ENCODE assay signal across 10 cellular contexts in the genomic region with DNA sequence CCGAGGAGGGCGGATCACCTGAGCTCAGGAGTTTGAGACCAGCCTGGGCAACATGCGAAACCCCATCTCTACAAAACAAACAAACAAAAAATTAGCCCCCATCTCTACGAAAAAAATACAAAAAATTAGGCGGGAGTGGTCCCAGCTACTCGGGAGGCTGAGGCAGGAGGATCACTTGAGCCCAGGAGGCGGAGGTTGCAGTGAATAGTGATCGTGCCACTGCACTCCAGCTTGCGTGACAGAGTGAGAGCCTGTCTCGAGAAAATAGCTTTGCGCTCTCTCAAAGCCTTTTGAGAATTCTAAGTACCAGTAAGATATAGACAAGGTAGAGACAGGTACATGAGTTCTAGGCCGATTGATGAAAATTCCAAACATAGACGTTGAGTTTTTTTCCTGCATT. TPM values are rescaled to one million over a fixed set of nuclear protein-coding genes. Genes with fewer than 3 reads are reported as not detected.
A peak's percentile ranks its signal among the peaks of the same experiment; 100 is the strongest.
DNase-seq lines count a peak whose midpoint lies in the region; ATAC-seq and TF ChIP-seq lines count a peak whose summit lies in the region.
"Had no signal": no experiment of that assay in that cellular context is flagged by ENCODE, and none has a peak within 500 bp of the region (broad histone marks: within the 10 kb centered on the region; RNA-seq: fewer than 3 reads in every experiment).

No MANE protein-coding gene starts in this region.

- no peak for ATAC-seq in right cardiac atrium
- no peak for ATAC-seq in activated naive CD8-positive, alpha-beta T cell treated with anti-CD3 and anti-CD28 coated beads, Interleukin-2, amount 10 ng/mL, durations not matched to agents 7 days and 5 days (ENCODE audit: low read depth)

- intact Hi-C loops in right cardiac atrium (cut with DNase I) (loop anchor here in 1 of 4 donors (10.0 kb wide), 1 partner anchor 151 kb away; no protein-coding TSS in a partner anchor), vagina (cut with DNase I) (no loop called here)

- H3K4me1 ChIP-seq in right cardiac atrium (ENCODE audit: control insufficient read depth, insufficient read depth, low read length) (peaks cover 5% of the 10 kb centered on the region), right atrium auricular region (peaks cover 0 to 58% of the 10 kb centered on the region in 2 donors), mesodermal cell (ENCODE audit: control insufficient read depth, insufficient read depth, low read length, poor library complexity, severe bottlenecking) (peaks cover 2% of the 10 kb centered on the region), vagina (peaks cover 64% of the 10 kb centered on the region)

- DNase-seq in right cardiac atrium (no peak), right atrium auricular region (ENCODE audit: low spot score) (no peak), vagina (ENCODE audit: extremely low spot score in 2 of 2) (no peak), NCI-H2171 treated with DMSO at 0.1 percent for 48 hours (lab: John Stamatoyannopoulos, UW) (no peak), DMS153 treated with DMSO at 0.1 percent for 48 hours (lab: John Stamatoyannopoulos, UW; ENCODE audit: unreplicated experiment) (no peak), GOT3 (lab: John Stamatoyannopoulos, UW) (no peak)
- no peak for DNase-seq in activated naive CD8-positive, alpha-beta T cell treated with anti-CD3 and anti-CD28 coated beads, Interleukin-2, amount 10 ng/mL, durations not matched to agents 7 days and 5 days
- DNase-seq: NCI-H1417 treated with DMSO at 0.1 percent for 48 hours had no signal

- POLR2A ChIA-PET in activated naive CD8-positive, alpha-beta T cell treated with anti-CD3 and anti-CD28 coated beads, Interleukin-2, amount 10 ng/mL, durations not matched to agents 7 days and 5 days (lab: Charles Lee): interaction anchor here (0.6 kb wide), 1 partner anchor 102 kb away, joined by 6 read pairs; no protein-coding TSS in a partner anchor

- no peak overlapping the region for H3K27ac Mint-ChIP-seq in activated naive CD8-positive, alpha-beta T cell treated with anti-CD3 and anti-CD28 coated beads, Interleukin-2, amount 10 ng/mL, durations not matched to agents 7 days and 5 days

- H3K9me3 Mint-ChIP-seq in activated naive CD8-positive, alpha-beta T cell treated with anti-CD3 and anti-CD28 coated beads, Interleukin-2, amount 10 ng/mL, durations not matched to agents 7 days and 5 days: no peaks in the 10 kb centered on the region

- no peaks in the 10 kb centered on the region for H3K27me3 Mint-ChIP-seq in activated naive CD8-positive, alpha-beta T cell treated with anti-CD3 and anti-CD28 coated beads, Interleukin-2, amount 10 ng/mL, durations not matched to agents 7 days and 5 days

- H3K9me3 ChIP-seq in right cardiac atrium (ENCODE audit: control insufficient read depth, low read length) (no peaks in the 10 kb centered on the region), right atrium auricular region (no peaks in the 10 kb centered on the region), mesodermal cell (ENCODE audit: control insufficient read depth, low read length) (no peaks in the 10 kb centered on the region), vagina (no peaks in the 10 kb centered on the region)

- H3K36me3 ChIP-seq in right atrium auricular region (no peaks in the 10 kb centered on the region), mesodermal cell (ENCODE audit: control insufficient read depth, insufficient read depth, low read length) (no peaks in the 10 kb centered on the region), vagina (no peaks in the 10 kb centered on the region)

- H3K4me1 Mint-ChIP-seq in activated naive CD8-positive, alpha-beta T cell treated with anti-CD3 and anti-CD28 coated beads, Interleukin-2, amount 10 ng/mL, durations not matched to agents 7 days and 5 days: peaks cover 38% of the 10 kb centered on the region

- peaks cover 2% of the 10 kb centered on the region for H3K36me3 Mint-ChIP-seq in activated naive CD8-positive, alpha-beta T cell treated with anti-CD3 and anti-CD28 coated beads, Interleukin-2, amount 10 ng/mL, durations not matched to agents 7 days and 5 days

- H3K27me3 ChIP-seq in right cardiac atrium (ENCODE audit: control insufficient read depth, insufficient read depth) (no peaks in the 10 kb centered on the region), right atrium auricular region (no peaks in the 10 kb centered on the region), vagina (no peaks in the 10 kb centered on the region)

- peak overlapping the region; percentile 8 for H3K27ac ChIP-seq in right cardiac atrium (ENCODE audit: low read length)
- peak overlapping the region in 1 of 2 donors; percentile 94 for H3K27ac ChIP-seq in right atrium auricular region
- no peak overlapping the region for H3K27ac ChIP-seq in mesodermal cell (ENCODE audit: low read depth, low read length, severe bottlenecking)
- H3K27ac ChIP-seq in vagina: no peak overlapping the region

- peak overlapping the region; percentile 76 for H3K4me3 Mint-ChIP-seq in activated naive CD8-positive, alpha-beta T cell treated with anti-CD3 and anti-CD28 coated beads, Interleukin-2, amount 10 ng/mL, durations not matched to agents 7 days and 5 days

- no peak for TF ChIP-seq POLR2A in vagina (IDR thresholded peaks at IDR 0.05)

- peak overlapping the region; percentile 88 for H3K4me3 ChIP-seq in right cardiac atrium (ENCODE audit: low read length)
- H3K4me3 ChIP-seq in right atrium auricular region: peak overlapping the region in 1 of 2 donors; percentile 94
- peak overlapping the region; percentile 71 for H3K4me3 ChIP-seq in mesodermal cell (ENCODE audit: extremely low read depth, insufficient read depth, low read length, poor library complexity, severe bottlenecking)
- H3K4me3 ChIP-seq in vagina: peak overlapping the region; percentile 80 to 99

- no peak for TF ChIP-seq CTCF in right atrium auricular region (IDR thresholded peaks at IDR 0.05)
- no peak for TF ChIP-seq CTCF in vagina (IDR thresholded peaks at IDR 0.05)

- WGBS in right cardiac atrium: 81% methylated on average over 13 of the region's 13 CpGs
- 96% methylated on average over 11 of the region's 13 CpGs for WGBS in mesodermal cell (ENCODE audit: insufficient coverage in 2 of 2), 2 experiments

RNA-seq across cellular contexts. Expression of gene SOCS7, which starts 2.0 kb away (rescaled TPM):
- total RNA-seq in right cardiac atrium: 10 to 100 TPM; 13.0 to 16.4 (median 14.7) TPM
- polyA plus RNA-seq in right cardiac atrium: 7.4 TPM
- total RNA-seq in right atrium auricular region: 10 to 100 TPM; 12.2 to 14.8 TPM
- total RNA-seq in activated naive CD8-positive, alpha-beta T cell treated with anti-CD3 and anti-CD28 coated beads, Interleukin-2, amount 10 ng/mL, durations not matched to agents 7 days and 5 days: 10 to 100 TPM; 16.4 to 19.0 TPM
- 12.0 TPM for polyA plus RNA-seq in mesodermal cell (2013, experiment 1 of 2)
- polyA plus RNA-seq in mesodermal cell (2013, experiment 2 of 2): 11.2 TPM
- total RNA-seq in vagina: 14.7 TPM

RNA-seq across cellular contexts. Expression of gene GPR179, which starts 9.9 kb away (rescaled TPM):
- total RNA-seq in right cardiac atrium (under 1 TPM in 1 of 4 donors, not detected in 3; 0.03 TPM), right atrium auricular region (not detected), vagina (not detected)
- 0.07 TPM for polyA plus RNA-seq in right cardiac atrium
- total RNA-seq in activated naive CD8-positive, alpha-beta T cell treated with anti-CD3 and anti-CD28 coated beads, Interleukin-2, amount 10 ng/mL, durations not matched to agents 7 days and 5 days: under 1 TPM; 0.06 TPM
- polyA plus RNA-seq in mesodermal cell (2013, experiment 1 of 2): not detected
- polyA plus RNA-seq in mesodermal cell (2013, experiment 2 of 2): not detected
- total RNA-seq: T-helper 2 cell treated with Interferon-gamma antibody and Interleukin-4, amounts not matched to agents 100 ng/mL and 5 ng/mL, for 36 hours had no signal

RNA-seq across cellular contexts. Expression of gene MRPL45, which starts 56.7 kb away (rescaled TPM):
- total RNA-seq in right cardiac atrium (10 to 100 TPM; 25.3 to 36.2 (median 30.2) TPM), right atrium auricular region (10 to 100 TPM; 23.0 to 26.9 TPM), vagina (22.1 TPM)
- 31.5 TPM for polyA plus RNA-seq in right cardiac atrium
- total RNA-seq in activated naive CD8-positive, alpha-beta T cell treated with anti-CD3 and anti-CD28 coated beads, Interleukin-2, amount 10 ng/mL, durations not matched to agents 7 days and 5 days: 10 to 100 TPM; 21.4 to 22.3 TPM
- polyA plus RNA-seq in mesodermal cell (2013, experiment 1 of 2): 49.3 TPM
- 51.2 TPM for polyA plus RNA-seq in mesodermal cell (2013, experiment 2 of 2)
